ENCODE assay signal across 8 cellular contexts in the genomic region with DNA sequence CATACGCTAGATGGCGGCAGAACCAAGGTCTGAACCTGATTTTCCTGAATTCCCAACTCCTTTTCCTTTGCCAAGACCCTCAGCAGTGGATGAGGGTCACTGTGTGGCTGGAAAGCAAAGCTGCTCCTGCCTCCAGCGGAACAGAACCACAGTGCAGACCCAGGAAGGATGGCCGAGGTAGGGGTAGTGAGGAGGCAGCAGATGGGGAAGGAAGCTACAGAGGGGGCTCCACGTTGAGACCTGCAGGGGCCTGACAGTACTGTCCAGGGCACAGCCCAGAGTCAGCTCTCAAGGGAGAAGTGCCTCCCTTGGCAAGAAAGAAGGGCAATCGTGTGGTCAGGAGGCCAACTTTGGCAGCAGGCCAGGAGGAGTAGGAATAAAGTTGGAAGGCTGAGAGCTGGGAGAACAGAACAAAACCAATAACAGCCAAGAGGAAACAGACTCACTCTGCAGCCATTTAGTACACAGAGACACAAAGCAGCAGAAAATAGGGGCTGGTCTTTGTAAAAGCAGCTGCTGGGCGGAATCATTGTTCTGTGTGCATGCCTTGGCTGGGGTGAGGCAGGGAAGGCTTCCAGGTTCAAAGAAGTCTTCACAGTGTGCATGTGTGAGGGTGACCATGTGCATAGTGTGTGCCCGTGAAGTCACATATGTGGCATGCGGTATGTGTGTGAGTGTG. TPM values are rescaled to one million over a fixed set of nuclear protein-coding genes. Genes with fewer than 3 reads are reported as not detected.
DNase-seq lines count a peak whose midpoint lies in the region; ATAC-seq and TF ChIP-seq lines count a peak whose summit lies in the region.

No MANE protein-coding gene starts in this region.

- H2AFZ ChIP-seq in fibroblast of lung (ENCODE audit: low read length), result no peak overlapping the region

- H3K4me2 ChIP-seq in fibroblast of lung (ENCODE audit: extremely low read depth, insufficient read depth, low read length), result no peak overlapping the region

- H3K4me1 ChIP-seq in RWPE2 (ENCODE audit: insufficient read depth, poor library complexity, severe bottlenecking), result peaks cover 6% of the 10 kb centered on the region
- H3K4me1 ChIP-seq in fibroblast of lung (ENCODE audit: control insufficient read depth, extremely low read depth, insufficient read depth, low read length), result peaks cover 10% of the 10 kb centered on the region

- peaks cover 8% of the 10 kb centered on the region for H3K27me3 ChIP-seq in RWPE2 (ENCODE audit: insufficient read depth, poor library complexity, severe bottlenecking)
- H3K27me3 ChIP-seq in fibroblast of lung (ENCODE audit: control insufficient read depth, insufficient read depth, low read length), result peaks cover 3% of the 10 kb centered on the region

- H4K20me1 ChIP-seq in fibroblast of lung (ENCODE audit: control insufficient read depth, extremely low read depth, insufficient read depth, low read length), result no peaks in the 10 kb centered on the region

- DNase-seq in GM03348 (ENCODE audit: low spot score) (peak; percentile 67), RWPE2 (ENCODE audit: low spot score) (no peak), fibroblast of lung (ENCODE audit: low read depth in 2 of 2) (peak; percentile 70 to 77), myocyte (ENCODE audit: low read depth) (peak; percentile 92), immature natural killer cell (no peak)

- ATAC-seq in RWPE2 (ENCODE audit: low read depth) (peak; percentile 47; the same call in 2 of the 3 replicates), HG02885 (IDR thresholded peaks at IDR 0.05; ENCODE audit: poor library complexity, unreplicated experiment) (no peak), HG02759 (IDR thresholded peaks at IDR 0.05; ENCODE audit: unreplicated experiment) (no peak), GM18873 (IDR thresholded peaks at IDR 0.05; ENCODE audit: low FRiP score, unreplicated experiment) (no peak)

- peaks cover 6 to 16% (median 13%) of the 10 kb centered on the region in 3 donors for H3K36me3 Mint-ChIP-seq in immature natural killer cell

- no peaks in the 10 kb centered on the region for H3K36me3 ChIP-seq in RWPE2 (ENCODE audit: low read depth)
- H3K36me3 ChIP-seq in fibroblast of lung (ENCODE audit: control insufficient read depth, insufficient read depth, low read length), result no peaks in the 10 kb centered on the region

- no peaks in the 10 kb centered on the region for H3K9me3 Mint-ChIP-seq in immature natural killer cell

- H3K4me3 Mint-ChIP-seq in immature natural killer cell, result no peak overlapping the region

- peaks cover 0 to 2% (median 2%) of the 10 kb centered on the region in 3 donors for H3K27me3 Mint-ChIP-seq in immature natural killer cell (ENCODE audit: low read depth in 3 of 3)

- H3K4me3 ChIP-seq in RWPE2 (ENCODE audit: severe bottlenecking), result no peak overlapping the region
- peak overlapping the region in 1 of 4 experiments; percentile 7 for H3K4me3 ChIP-seq in fibroblast of lung (replicated peaks in 1 of 4; ENCODE audit: control extremely low read depth in 1 of 4, insufficient read depth in 1 of 4, low read depth in 3 of 4, low read length in 4 of 4)

- H3K27ac ChIP-seq in RWPE2 (ENCODE audit: poor library complexity, severe bottlenecking) (no peak overlapping the region), fibroblast of lung (ENCODE audit: insufficient read depth, low read length) (no peak overlapping the region)

- H3K4me1 Mint-ChIP-seq in immature natural killer cell, result no peaks in the 10 kb centered on the region

- no peak overlapping the region for H3K9ac ChIP-seq in fibroblast of lung (ENCODE audit: insufficient read depth, low read length)

- no peaks in the 10 kb centered on the region for H3K79me2 ChIP-seq in fibroblast of lung (ENCODE audit: control insufficient read depth, insufficient read depth, low read length)

- peak overlapping the region in 2 of 6 donors; percentile 4 to 32 for H3K27ac Mint-ChIP-seq in immature natural killer cell

- peak; percentile 42 for TF ChIP-seq CTCF in RWPE2 (IDR thresholded peaks at IDR 0.05; ENCODE audit: poor library complexity, severe bottlenecking)
- TF ChIP-seq CTCF in fibroblast of lung (conservative IDR thresholded peaks at IDR 0.05 in 1 of 2, IDR thresholded peaks at IDR 0.05 in 1 of 2; ENCODE audit: low read depth in 1 of 2, low read length in 2 of 2), result peak in 1 of 2 donors; percentile 67

- no peaks in the 10 kb centered on the region for H3K9me3 ChIP-seq in RWPE2 (ENCODE audit: severe bottlenecking)
- H3K9me3 ChIP-seq in fibroblast of lung (ENCODE audit: control insufficient read depth, insufficient read depth, low read depth, low read length), result no peaks in the 10 kb centered on the region

RNA-seq across cellular contexts. Expression of gene GABRR2, which starts 3.1 kb away (rescaled TPM):
- total RNA-seq in fibroblast of lung (0.17 and 0.26 TPM in 2 replicates), myocyte (0.13 and 0.21 TPM in 2 replicates)
- polyA plus RNA-seq in fibroblast of lung (0.05 TPM in 2 replicates), immature natural killer cell (not detected)
- 0.07 TPM in 1 of 2 replicates, not detected in the other for polyA plus RNA-seq in fibroblast of lung (2012)
- not detected in 2 replicates for polyA minus RNA-seq in fibroblast of lung (ENCODE audit: low replicate concordance)
- 0.30 TPM for polyA plus RNA-seq in myocyte (2012)

RNA-seq across cellular contexts. Expression of gene UBE2J1, which starts 40.5 kb away (rescaled TPM):
- total RNA-seq in fibroblast of lung (22.6 and 27.6 TPM in 2 replicates), myocyte (23.6 and 23.9 TPM in 2 replicates)
- polyA plus RNA-seq in fibroblast of lung (45.1 and 53.6 TPM in 2 replicates), immature natural killer cell (10 to 100 TPM; 38.2 to 54.8 (median 40.8) TPM)
- polyA plus RNA-seq in fibroblast of lung (2012), result 30.7 and 35.1 TPM in 2 replicates
- 7.5 and 8.2 TPM in 2 replicates for polyA minus RNA-seq in fibroblast of lung (ENCODE audit: low replicate concordance)
- polyA plus RNA-seq in myocyte (2012), result 18.7 TPM

Comparison
In these comparisons a context has a peak if more than half of its experiments do, and no peak if none do; other contexts are left out.
1. DNase-seq: peak in GM03348 (single experiment), fibroblast of lung (2 of 2) and myocyte (single experiment); none in RWPE2 (single experiment) and immature natural killer cell (0 of 3).